Comparison of ENCODE assay signal across 4 cellular contexts in genomic region chr2:113845796-113846195, GRCh38. TPM values are rescaled to one million over a fixed set of nuclear protein-coding genes. Genes with fewer than 3 reads are reported as not detected.
A peak's percentile ranks its signal among the peaks of the same experiment; 100 is the strongest.
DNase-seq lines count a peak whose midpoint lies in the region; ATAC-seq, FAIRE-seq and TF ChIP-seq lines count a peak whose summit lies in the region.
"Not testable (repeated sequence)": the region's sequence is repeated elsewhere in the genome, so short reads cannot be mapped to it uniquely, and the experiment has no call there.

No MANE protein-coding gene starts in this region.

- not testable (repeated sequence) for H3K36me3 ChIP-seq in K562 (ENCODE audit: control insufficient read depth, insufficient read depth, low read length); HepG2 (replicated peaks in 1 of 2; ENCODE audit: control insufficient read depth in 1 of 2, insufficient read depth in 2 of 2, low read length in 2 of 2)

- not testable (repeated sequence) for H3K27me3 ChIP-seq in K562 (ENCODE audit: control insufficient read depth in 2 of 2, insufficient read depth in 2 of 2, low read length in 2 of 2); HepG2 (ENCODE audit: control insufficient read depth in 1 of 2, insufficient read depth in 2 of 2, low read length in 2 of 2)

- not testable (repeated sequence) for ATAC-seq in activated T-cell treated with anti-CD3 and anti-CD28 coated beads, Interleukin-2, amount 50 U/mL, for 72 hours (replicated peaks in 1 of 2); K562; HepG2

- H3K4me1 Mint-ChIP-seq in activated T-cell treated with anti-CD3 and anti-CD28 coated beads, Interleukin-2, amount 50 U/mL, for 72 hours (ENCODE audit: low read depth), result peaks cover 50% of the 10 kb centered on the region
- H3K4me1 Mint-ChIP-seq in endothelial cell (ENCODE audit: unreplicated experiment), result not testable (repeated sequence)

- not testable (repeated sequence) for H3K4me2 ChIP-seq in K562 (ENCODE audit: insufficient read depth, low read length); HepG2 (ENCODE audit: low read depth, low read length)

- not testable (repeated sequence) for H3K9me3 ChIP-seq in K562 (replicated peaks; ENCODE audit: control insufficient read depth, insufficient read depth, low read depth, low read length); HepG2 (ENCODE audit: low read length)

- intact Hi-C loops in K562 (cut with micrococcal nuclease); HepG2 (cut with micrococcal nuclease; ENCODE audit: unreplicated experiment): not testable (repeated sequence)

- not testable (repeated sequence) for H3K9me3 Mint-ChIP-seq in activated T-cell treated with anti-CD3 and anti-CD28 coated beads, Interleukin-2, amount 50 U/mL, for 72 hours; endothelial cell (ENCODE audit: unreplicated experiment)

- H3K79me2 ChIP-seq in K562 (ENCODE audit: control insufficient read depth, insufficient read depth, low read length); HepG2 (ENCODE audit: insufficient read depth, low read length): not testable (repeated sequence)

- BruUV-seq in K562 (replicated peaks; lab: Mats Ljungman, UMichigan); HepG2 (replicated peaks; lab: Mats Ljungman, UMichigan): not testable (repeated sequence)

- not testable (repeated sequence) for H3K27ac ChIP-seq in K562 (ENCODE audit: extremely low read depth, low read depth, low read length); HepG2 (ENCODE audit: extremely low read length, insufficient read depth, low read length)

- H3K9ac ChIP-seq in K562 (ENCODE audit: insufficient read depth in 1 of 2, low read depth in 2 of 2, low read length in 2 of 2); HepG2 (ENCODE audit: insufficient read depth, low read depth, low read length): not testable (repeated sequence)

- not testable (repeated sequence) for H3K27me3 Mint-ChIP-seq in activated T-cell treated with anti-CD3 and anti-CD28 coated beads, Interleukin-2, amount 50 U/mL, for 72 hours (ENCODE audit: low read depth); endothelial cell (ENCODE audit: unreplicated experiment)

- peaks cover 0 to 13% of the 10 kb centered on the region in 2 experiments; a peak in 2 of 5 replicates for H3K4me1 ChIP-seq in K562 (replicated peaks in 1 of 2; ENCODE audit: control insufficient read depth in 2 of 2, insufficient read depth in 2 of 2, low read length in 2 of 2)
- not testable (repeated sequence) for H3K4me1 ChIP-seq in HepG2 (ENCODE audit: insufficient read depth, low read length)

- H3K9me1 ChIP-seq in K562 (ENCODE audit: control insufficient read depth, insufficient read depth, low read length), result not testable (repeated sequence)

- not testable (repeated sequence) for TF ChIP-seq EP300 in K562 (IDR thresholded peaks at IDR 0.05; ENCODE audit: low read length); HepG2 (IDR thresholded peaks at IDR 0.05; ENCODE audit: low read depth in 2 of 2, low read length in 2 of 2); HepG2 (CRISPR knock-in tag; IDR thresholded peaks at IDR 0.05; ENCODE audit: borderline replicate concordance)

- H3K27ac Mint-ChIP-seq in activated T-cell treated with anti-CD3 and anti-CD28 coated beads, Interleukin-2, amount 50 U/mL, for 72 hours, result peak overlapping the region; percentile 1
- not testable (repeated sequence) for H3K27ac Mint-ChIP-seq in endothelial cell (ENCODE audit: unreplicated experiment)

- not testable (repeated sequence) for H3K4me3 Mint-ChIP-seq in activated T-cell treated with anti-CD3 and anti-CD28 coated beads, Interleukin-2, amount 50 U/mL, for 72 hours
- peak overlapping the region; percentile 65 for H3K4me3 Mint-ChIP-seq in endothelial cell (ENCODE audit: unreplicated experiment)

- H2AFZ ChIP-seq in K562 (ENCODE audit: low read depth, low read length); HepG2 (ENCODE audit: low read length): not testable (repeated sequence)

- CTCF ChIA-PET in K562 (lab: Yijun Ruan, JAX; ENCODE audit: low intra/inter-chr PET ratio); HepG2 (lab: Yijun Ruan, JAX; ENCODE audit: low intra/inter-chr PET ratio, low total read pairs): not testable (repeated sequence)

- POLR2A ChIA-PET in K562 (lab: Yijun Ruan, JAX) (interaction anchor here (0.9 kb wide), 1 partner anchor 8 kb away, joined by 3 read pairs; no protein-coding TSS in a partner anchor), HepG2 (lab: Yijun Ruan, JAX) (interaction anchor here (2.1 kb wide), 1 partner anchor 89 kb away, joined by 5 read pairs; the partner anchor contains the start of gene SLC35F5)

- not testable (repeated sequence) for DNase-seq in activated T-cell treated with anti-CD3 and anti-CD28 coated beads, Interleukin-2, amount 50 U/mL, for 72 hours; K562 (ENCODE audit: extremely low read depth in 1 of 4, low spot score in 3 of 4); endothelial cell (ENCODE audit: low spot score); HepG2 (ENCODE audit: low spot score)

- not testable (repeated sequence) for TF ChIP-seq POLR2A in K562 (conservative IDR thresholded peaks at IDR 0.05); HepG2 (IDR thresholded peaks at IDR 0.05; ENCODE audit: insufficient read depth in 1 of 2, low read depth in 2 of 2, low read length in 2 of 2)

- not testable (repeated sequence) for TF ChIP-seq RAD21 in K562 (CRISPR knock-in tag; conservative IDR thresholded peaks at IDR 0.05 in 1 of 2, IDR thresholded peaks at IDR 0.05 in 1 of 2); HepG2 (CRISPR knock-in tag; IDR thresholded peaks at IDR 0.05)

- WGBS in K562 (ENCODE audit: insufficient coverage, low coverage, missing lambda C conversion rate), result 25% methylated on average over 4 of the region's 4 CpGs
- WGBS in HepG2 (ENCODE audit: low lambda C conversion rate), result 29% methylated on average over 4 of the region's 4 CpGs

- not testable (repeated sequence) for H4K20me1 ChIP-seq in K562 (replicated peaks; ENCODE audit: control insufficient read depth, insufficient read depth, low read length); HepG2 (ENCODE audit: insufficient read depth, low read length)

- not testable (repeated sequence) for FAIRE-seq in K562 (lab: Jason Lieb, UNC); HepG2 (lab: Jason Lieb, UNC)

- H3K36me3 Mint-ChIP-seq in activated T-cell treated with anti-CD3 and anti-CD28 coated beads, Interleukin-2, amount 50 U/mL, for 72 hours (ENCODE audit: insufficient read depth in 2 of 2), result peaks cover 13 to 22% of the 10 kb centered on the region in 2 donors
- H3K36me3 Mint-ChIP-seq in endothelial cell (ENCODE audit: low read depth, unreplicated experiment), result not testable (repeated sequence)

- in situ Hi-C loops in K562 (cut with MboI); HepG2 (cut with HindIII; ENCODE audit: extremely low pct_ligation_motif_present, low pct_unique_long_range_greater_than_20kb): not testable (repeated sequence)

- H3K4me3 ChIP-seq in K562; HepG2 (replicated peaks in 1 of 3; ENCODE audit: insufficient read depth in 1 of 3, low read depth in 2 of 3, low read length in 3 of 3): not testable (repeated sequence)

- TF ChIP-seq CTCF in K562 (IDR thresholded peaks at IDR 0.05 in 2 of 3, conservative IDR thresholded peaks at IDR 0.05 in 1 of 3; ENCODE audit: insufficient read depth in 2 of 3, low read depth in 1 of 3, low read length in 3 of 3); endothelial cell (IDR thresholded peaks at IDR 0.05; ENCODE audit: unreplicated experiment); HepG2 (CRISPR knock-in tag; IDR thresholded peaks at IDR 0.05): not testable (repeated sequence)

RNA-seq across cellular contexts. Expression of gene ACTR3, which starts 44.1 kb away (rescaled TPM):
- total RNA-seq in activated T-cell treated with anti-CD3 and anti-CD28 coated beads, Interleukin-2, amount 50 U/mL, for 72 hours, result 100 to 1,000 TPM; 490 to 497 TPM
- total RNA-seq in K562 (2011; cell fraction: chromatin; rRNA removed; ENCODE audit: low replicate concordance), result 59.8 and 145 TPM in 2 replicates
- total RNA-seq in K562 (2011; cell fraction: nucleolus; rRNA removed), result 44.6 and 49.2 TPM in 2 replicates
- total RNA-seq in K562 (2011; cell fraction: nucleoplasm; rRNA removed), result 65.8 and 108 TPM in 2 replicates
- total RNA-seq in K562 (2014; rRNA removed) (142 and 192 TPM in 2 replicates), K562 (2014; rRNA removed; fragmentation: Illumina TruSeq; extraction: Trizol) (273 and 317 TPM in 2 replicates), K562 (2015; rRNA removed; fragmentation: Illumina TruSeq; extraction: Trizol) (263 and 277 TPM in 2 replicates), K562 (2021) (307 and 310 TPM in 2 replicates), endothelial cell (ENCODE audit: unreplicated experiment) (284 TPM), HepG2 (2016; rRNA removed; fragmentation: Illumina TruSeq; extraction: Trizol) (225 and 321 TPM in 2 replicates)
- polyA plus RNA-seq in K562 (2011; rRNA removed) (246 and 354 TPM in 2 replicates), K562 (2014; fragmentation: Illumina TruSeq; extraction: Trizol) (236 and 249 TPM in 2 replicates), K562 (2014; fragmentation: Nextera tagmentation; extraction: Ambion mirVana) (10 to 100 TPM; 49.0 to 65.1 TPM), K562 (2014; rRNA removed) (205 and 213 TPM in 2 replicates), HepG2 (2011; rRNA removed) (97.1 and 123 TPM in 2 replicates)
- 68.8 and 143 TPM in 2 replicates for polyA plus RNA-seq in K562 (2011; cell fraction: cytosol; rRNA removed)
- 48.3 and 83.7 TPM in 2 replicates for polyA plus RNA-seq in K562 (2011; cell fraction: nucleus; rRNA removed)
- 219 and 220 TPM in 2 replicates for polyA plus RNA-seq in K562 (2012)
- polyA minus RNA-seq in K562 (2011; rRNA and poly(A)+ RNA removed), result 455 and 468 TPM in 2 replicates
- polyA minus RNA-seq in K562 (2011; cell fraction: cytosol; rRNA and poly(A)+ RNA removed), result 213 and 229 TPM in 2 replicates
- polyA minus RNA-seq in K562 (2011; cell fraction: nucleus; rRNA and poly(A)+ RNA removed), result 50.5 and 86.9 TPM in 2 replicates
- total RNA-seq in HepG2 (2016; cell fraction: cytosol; rRNA removed; fragmentation: Illumina TruSeq; extraction: Trizol; ENCODE audit: low read depth), result 18.8 and 19.5 TPM in 2 replicates
- total RNA-seq in HepG2 (2016; cell fraction: insoluble cytoplasmic fraction; rRNA removed; fragmentation: Illumina TruSeq; extraction: Trizol), result 228 and 315 TPM in 2 replicates
- total RNA-seq in HepG2 (2016; cell fraction: membrane; rRNA removed; fragmentation: Illumina TruSeq; extraction: Trizol), result 52.2 and 56.6 TPM in 2 replicates
- total RNA-seq in HepG2 (2016; cell fraction: nucleus; rRNA removed; fragmentation: Illumina TruSeq; extraction: Trizol), result 127 and 131 TPM in 2 replicates
- polyA plus RNA-seq in HepG2 (2011; cell fraction: cytosol; rRNA removed), result 60.4 and 86.6 TPM in 2 replicates
- polyA plus RNA-seq in HepG2 (2011; cell fraction: nucleus; rRNA removed), result 31.1 and 37.9 TPM in 2 replicates
- 118 and 123 TPM in 2 replicates for polyA plus RNA-seq in HepG2 (2012)
- polyA plus RNA-seq in HepG2 (2016; cell fraction: cytosol; fragmentation: Illumina TruSeq; extraction: Trizol; ENCODE audit: low read depth), result 12.9 and 14.5 TPM in 2 replicates
- 250 and 264 TPM in 2 replicates for polyA plus RNA-seq in HepG2 (2016; cell fraction: insoluble cytoplasmic fraction; fragmentation: Illumina TruSeq; extraction: Trizol; ENCODE audit: low read depth)
- polyA plus RNA-seq in HepG2 (2016; cell fraction: membrane; fragmentation: Illumina TruSeq; extraction: Trizol; ENCODE audit: low read depth), result 26.5 and 26.8 TPM in 2 replicates
- 96.6 and 101 TPM in 2 replicates for polyA plus RNA-seq in HepG2 (2016; cell fraction: nucleus; fragmentation: Illumina TruSeq; extraction: Trizol; ENCODE audit: insufficient read depth, low read depth)
- 74.5 and 227 TPM in 2 replicates for polyA minus RNA-seq in HepG2 (2011; rRNA and poly(A)+ RNA removed; ENCODE audit: low replicate concordance)
- polyA minus RNA-seq in HepG2 (2011; cell fraction: cytosol; rRNA and poly(A)+ RNA removed), result 198 and 203 TPM in 2 replicates
- polyA minus RNA-seq in HepG2 (2011; cell fraction: nucleus; rRNA and poly(A)+ RNA removed), result 201 and 233 TPM in 2 replicates
